In the genomic region with DNA sequence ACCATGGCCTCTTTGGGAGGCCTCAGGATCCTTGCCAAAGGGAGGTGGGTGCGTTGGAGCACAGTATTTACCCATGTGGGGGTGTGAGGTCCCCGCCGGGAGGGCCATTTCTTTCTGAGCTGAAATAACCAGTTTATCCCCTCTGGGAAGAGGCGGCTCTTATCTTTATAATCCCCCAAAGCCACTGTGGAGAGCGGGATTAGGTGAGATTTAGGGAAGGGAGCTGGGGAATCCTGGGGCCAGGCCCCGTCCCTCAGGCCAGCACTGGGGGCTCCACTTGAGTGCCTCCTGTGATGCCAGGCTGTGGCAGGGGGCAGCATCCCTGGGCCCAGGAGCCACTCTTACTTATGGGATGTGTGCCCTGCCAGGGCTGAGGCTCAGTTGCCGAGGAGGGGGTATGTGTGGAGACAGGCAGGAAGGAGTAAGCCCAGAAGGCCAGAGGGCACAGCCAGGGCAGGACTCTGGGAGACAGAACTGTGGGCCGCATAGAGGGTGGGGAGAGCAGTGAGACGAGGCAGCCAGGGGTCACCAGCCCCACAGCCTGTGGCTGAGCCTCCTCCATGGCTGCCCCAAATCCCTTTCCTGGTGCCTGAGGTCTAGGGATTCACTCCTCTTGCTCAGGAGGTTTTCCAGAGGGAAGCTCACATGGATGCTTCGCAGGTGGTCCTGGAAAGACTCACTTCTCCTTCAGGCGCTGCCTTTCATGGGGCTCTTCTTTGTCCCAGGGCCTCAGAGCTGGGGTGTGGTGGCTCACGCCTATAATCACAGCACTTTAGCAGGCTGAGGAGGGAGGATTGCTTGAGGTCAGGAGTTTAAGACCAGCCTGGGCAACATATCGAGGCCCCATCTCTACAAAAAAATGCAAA, we compare ENCODE assay signal across 17 cellular contexts. TPM values are rescaled to one million over a fixed set of nuclear protein-coding genes. Genes with fewer than 3 reads are reported as not detected.
A peak's percentile ranks its signal among the peaks of the same experiment; 100 is the strongest.
DNase-seq lines count a peak whose midpoint lies in the region; ATAC-seq, FAIRE-seq and TF ChIP-seq lines count a peak whose summit lies in the region.
"Had no signal": no experiment of that assay in that cellular context is flagged by ENCODE, and none has a peak within 500 bp of the region (broad histone marks: within the 10 kb centered on the region; RNA-seq: fewer than 3 reads in every experiment).

No MANE protein-coding gene starts in this region.

- peaks cover 56% of the 10 kb centered on the region for H3K4me1 Mint-ChIP-seq in brain
- peaks cover 2% of the 10 kb centered on the region for H3K4me1 Mint-ChIP-seq in activated T-helper 1 cell treated with anti-CD3 and anti-CD28 coated beads, Interleukin-12 subunit alpha, Interleukin-12 subunit beta, Interleukin-2, Interleukin-4 antibody, amounts not matched to agents 30 ng/mL and 10 ng/mL and 1 ng/mL, durations not matched to agents 14 hours and 24 hours and 36 hours (ENCODE audit: low read depth)

- H3K4me2 ChIP-seq in HepG2 (ENCODE audit: low read depth, low read length): no peak overlapping the region

- H3K27me3 ChIP-seq in right lobe of liver (no peaks in the 10 kb centered on the region), HepG2 (ENCODE audit: control insufficient read depth in 1 of 2, insufficient read depth in 2 of 2, low read length in 2 of 2) (no peaks in the 10 kb centered on the region), upper lobe of right lung (no peaks in the 10 kb centered on the region), prostate gland (replicated peaks; ENCODE audit: insufficient read depth) (no peaks in the 10 kb centered on the region), uterus (no peaks in the 10 kb centered on the region)
- H3K27me3 ChIP-seq: sigmoid colon had no signal

- TF ChIP-seq EP300 in HepG2 (IDR thresholded peaks at IDR 0.05; ENCODE audit: low read depth in 2 of 2, low read length in 2 of 2): no peak
- TF ChIP-seq EP300 in HepG2 (CRISPR knock-in tag; IDR thresholded peaks at IDR 0.05; ENCODE audit: borderline replicate concordance): no peak

- H3K79me2 ChIP-seq in HepG2 (ENCODE audit: insufficient read depth, low read length): no peaks in the 10 kb centered on the region

- H3K4me3 ChIP-seq in right lobe of liver: no peak overlapping the region
- no peak overlapping the region for H3K4me3 ChIP-seq in HepG2 (replicated peaks in 1 of 3; ENCODE audit: insufficient read depth in 1 of 3, low read depth in 2 of 3, low read length in 3 of 3)
- no peak overlapping the region for H3K4me3 ChIP-seq in mucosa of descending colon
- H3K4me3 ChIP-seq in upper lobe of right lung: no peak overlapping the region
- no peak overlapping the region for H3K4me3 ChIP-seq in prostate gland
- H3K4me3 ChIP-seq in uterus: no peak overlapping the region
- H3K4me3 ChIP-seq: lung, sigmoid colon had no signal

- intact Hi-C loops in right lobe of liver (cut with DNase I) (no loop called here), HepG2 (cut with micrococcal nuclease; ENCODE audit: unreplicated experiment) (no loop called here), mucosa of descending colon (cut with DNase I, micrococcal nuclease) (no loop called here), upper lobe of right lung (cut with DNase I) (no loop called here), prostate gland (cut with DNase I) (no loop called here), uterus (cut with DNase I; ENCODE audit: low total_unique reads) (no loop called here)
- intact Hi-C loops in activated T-helper 1 cell treated with anti-CD3 and anti-CD28 coated beads, Interleukin-12 subunit alpha, Interleukin-12 subunit beta, Interleukin-2, Interleukin-4 antibody, amounts not matched to agents 30 ng/mL and 10 ng/mL and 1 ng/mL, durations not matched to agents 14 hours and 24 hours and 36 hours (cut with micrococcal nuclease): no loop called here

- ATAC-seq in right lobe of liver: peak in 3 of 4 donors; percentile 5 to 35 (median 23)
- ATAC-seq in HepG2: no peak
- peak; percentile 31 for ATAC-seq in mucosa of descending colon
- ATAC-seq in upper lobe of right lung: no peak

- 87% methylated on average over 3 of the region's 13 CpGs for WGBS in right lobe of liver (ENCODE audit: insufficient coverage, low coverage, low lambda C conversion rate, missing lambda C conversion rate)
- 91% methylated on average over 13 of the region's 13 CpGs for WGBS in HepG2 (ENCODE audit: low lambda C conversion rate)
- 68% methylated on average over 13 of the region's 13 CpGs for WGBS in prostate gland

- H3K9ac ChIP-seq in HepG2 (ENCODE audit: insufficient read depth, low read depth, low read length): no peak overlapping the region

- no peak overlapping the region for H2AFZ ChIP-seq in HepG2 (ENCODE audit: low read length)

- TF ChIP-seq POLR2A in right lobe of liver (IDR thresholded peaks at IDR 0.05): no peak
- TF ChIP-seq POLR2A in HepG2 (IDR thresholded peaks at IDR 0.05; ENCODE audit: insufficient read depth in 1 of 2, low read depth in 2 of 2, low read length in 2 of 2): no peak
- TF ChIP-seq POLR2A in prostate gland (IDR thresholded peaks at IDR 0.05): no peak
- TF ChIP-seq POLR2A in uterus (IDR thresholded peaks at IDR 0.05): no peak

- H3K9me3 ChIP-seq in right lobe of liver: no peaks in the 10 kb centered on the region
- H3K9me3 ChIP-seq in HepG2 (ENCODE audit: low read length): no peaks in the 10 kb centered on the region
- H3K9me3 ChIP-seq in mucosa of descending colon: no peaks in the 10 kb centered on the region
- no peaks in the 10 kb centered on the region for H3K9me3 ChIP-seq in upper lobe of right lung
- no peaks in the 10 kb centered on the region for H3K9me3 ChIP-seq in prostate gland
- no peaks in the 10 kb centered on the region for H3K9me3 ChIP-seq in uterus
- H3K9me3 ChIP-seq: sigmoid colon had no signal

- DNase-seq in right lobe of liver (peak in 1 of 3 donors; percentile 45), HepG2 (ENCODE audit: low spot score) (no peak), mucosa of descending colon (peak in 1 of 3 donors; percentile 40), upper lobe of right lung (peak; percentile 55), prostate gland (ENCODE audit: low spot score) (no peak), uterus (no peak)
- no peak for DNase-seq in activated T-helper 1 cell treated with anti-CD3 and anti-CD28 coated beads, Interleukin-12 subunit alpha, Interleukin-12 subunit beta, Interleukin-2, Interleukin-4 antibody, amounts not matched to agents 30 ng/mL and 10 ng/mL and 1 ng/mL, durations not matched to agents 14 hours and 24 hours and 36 hours (ENCODE audit: low spot score)
- DNase-seq: ACHN; effector memory CD4-positive, alpha-beta T cell; MV-4-11; NCI-H2029 treated with DMSO at 0.1 percent for 48 hours; NCI-H748 treated with DMSO at 0.1 percent for 48 hours; sigmoid colon; stimulated activated CD4-positive, alpha-beta T cell treated with anti-CD3 and anti-CD28 coated beads, Interleukin-4, amount 100 ng/mL, for 4 hours had no signal

- TF ChIP-seq CTCF in right lobe of liver (IDR thresholded peaks at IDR 0.05) (no peak), HepG2 (CRISPR knock-in tag; IDR thresholded peaks at IDR 0.05) (no peak), brain (conservative IDR thresholded peaks at IDR 0.05) (no peak), mucosa of descending colon (IDR thresholded peaks at IDR 0.05) (no peak), upper lobe of right lung (IDR thresholded peaks at IDR 0.05) (no peak), prostate gland (IDR thresholded peaks at IDR 0.05) (no peak), uterus (IDR thresholded peaks at IDR 0.05) (no peak)

- H3K27me3 Mint-ChIP-seq in brain: peaks cover under 1% of the 10 kb centered on the region
- H3K27me3 Mint-ChIP-seq in activated T-helper 1 cell treated with anti-CD3 and anti-CD28 coated beads, Interleukin-12 subunit alpha, Interleukin-12 subunit beta, Interleukin-2, Interleukin-4 antibody, amounts not matched to agents 30 ng/mL and 10 ng/mL and 1 ng/mL, durations not matched to agents 14 hours and 24 hours and 36 hours (ENCODE audit: insufficient read depth): no peaks in the 10 kb centered on the region
- H3K27me3 Mint-ChIP-seq: activated naive CD8-positive, alpha-beta T cell had no signal

- H3K27ac ChIP-seq in right lobe of liver: peak overlapping the region in 1 of 3 donors; percentile 1
- no peak overlapping the region for H3K27ac ChIP-seq in HepG2 (ENCODE audit: extremely low read length, insufficient read depth, low read length)
- peak overlapping the region; percentile 11 for H3K27ac ChIP-seq in upper lobe of right lung
- H3K27ac ChIP-seq in prostate gland: no peak overlapping the region
- H3K27ac ChIP-seq in uterus: no peak overlapping the region

- no peaks in the 10 kb centered on the region for H3K9me3 Mint-ChIP-seq in brain
- H3K9me3 Mint-ChIP-seq in activated T-helper 1 cell treated with anti-CD3 and anti-CD28 coated beads, Interleukin-12 subunit alpha, Interleukin-12 subunit beta, Interleukin-2, Interleukin-4 antibody, amounts not matched to agents 30 ng/mL and 10 ng/mL and 1 ng/mL, durations not matched to agents 14 hours and 24 hours and 36 hours: no peaks in the 10 kb centered on the region

- H3K36me3 Mint-ChIP-seq in brain: peaks cover 7% of the 10 kb centered on the region
- H3K36me3 Mint-ChIP-seq in activated T-helper 1 cell treated with anti-CD3 and anti-CD28 coated beads, Interleukin-12 subunit alpha, Interleukin-12 subunit beta, Interleukin-2, Interleukin-4 antibody, amounts not matched to agents 30 ng/mL and 10 ng/mL and 1 ng/mL, durations not matched to agents 14 hours and 24 hours and 36 hours (ENCODE audit: low read depth): peaks cover 2% of the 10 kb centered on the region

- no TSS peak for BruUV-seq in HepG2 (replicated peaks; lab: Mats Ljungman, UMichigan)

- FAIRE-seq in HepG2 (lab: Jason Lieb, UNC): no peak

- CTCF ChIA-PET in HepG2 (lab: Yijun Ruan, JAX; ENCODE audit: low intra/inter-chr PET ratio, low total read pairs): no interaction called here

- H3K4me1 ChIP-seq in right lobe of liver (peaks cover 0 to 6% (median 0%) of the 10 kb centered on the region in 4 donors), HepG2 (ENCODE audit: insufficient read depth, low read length) (peaks cover 13% of the 10 kb centered on the region), mucosa of descending colon (ENCODE audit: low read depth) (peaks cover 17% of the 10 kb centered on the region), upper lobe of right lung (peaks cover 10% of the 10 kb centered on the region), prostate gland (replicated peaks) (no peaks in the 10 kb centered on the region), uterus (peaks cover 8% of the 10 kb centered on the region in 2 donors)

- peak overlapping the region; percentile 68 to 92 (median 84) for H3K27ac Mint-ChIP-seq in brain
- no peak overlapping the region for H3K27ac Mint-ChIP-seq in activated T-helper 1 cell treated with anti-CD3 and anti-CD28 coated beads, Interleukin-12 subunit alpha, Interleukin-12 subunit beta, Interleukin-2, Interleukin-4 antibody, amounts not matched to agents 30 ng/mL and 10 ng/mL and 1 ng/mL, durations not matched to agents 14 hours and 24 hours and 36 hours
- H3K27ac Mint-ChIP-seq: activated naive CD8-positive, alpha-beta T cell had no signal

- TF ChIP-seq RAD21 in HepG2 (CRISPR knock-in tag; IDR thresholded peaks at IDR 0.05): no peak

- POLR2A ChIA-PET in HepG2 (lab: Yijun Ruan, JAX): interaction anchor here (1.0 kb wide), 1 partner anchor 21 kb away, joined by 3 read pairs; no protein-coding TSS in a partner anchor

- peaks cover 17% of the 10 kb centered on the region; the same call in 1 of the 2 replicates for H4K20me1 ChIP-seq in HepG2 (ENCODE audit: insufficient read depth, low read length)

- H3K4me3 Mint-ChIP-seq in brain: no peak overlapping the region
- no peak overlapping the region for H3K4me3 Mint-ChIP-seq in activated T-helper 1 cell treated with anti-CD3 and anti-CD28 coated beads, Interleukin-12 subunit alpha, Interleukin-12 subunit beta, Interleukin-2, Interleukin-4 antibody, amounts not matched to agents 30 ng/mL and 10 ng/mL and 1 ng/mL, durations not matched to agents 14 hours and 24 hours and 36 hours
- H3K4me3 Mint-ChIP-seq: activated naive CD8-positive, alpha-beta T cell had no signal

- in situ Hi-C loops in HepG2 (cut with HindIII; ENCODE audit: extremely low pct_ligation_motif_present, low pct_unique_long_range_greater_than_20kb): no loop called here

- H3K36me3 ChIP-seq in right lobe of liver: no peaks in the 10 kb centered on the region
- H3K36me3 ChIP-seq in HepG2 (replicated peaks in 1 of 2; ENCODE audit: control insufficient read depth in 1 of 2, insufficient read depth in 2 of 2, low read length in 2 of 2): peaks cover 10 to 22% of the 10 kb centered on the region in 2 experiments; a peak in 3 of 5 replicates
- H3K36me3 ChIP-seq in mucosa of descending colon (ENCODE audit: low read depth): no peaks in the 10 kb centered on the region
- no peaks in the 10 kb centered on the region for H3K36me3 ChIP-seq in upper lobe of right lung
- H3K36me3 ChIP-seq in prostate gland: no peaks in the 10 kb centered on the region
- H3K36me3 ChIP-seq in uterus: no peaks in the 10 kb centered on the region
- H3K36me3 ChIP-seq: sigmoid colon had no signal

RNA-seq across cellular contexts. Expression of a gene that starts 25.0 kb away (rescaled TPM):
- 10 to 100 TPM; 24.2 to 47.1 (median 29.6) TPM for total RNA-seq in right lobe of liver
- 20.8 and 32.6 TPM in 2 replicates for total RNA-seq in HepG2 (2016; rRNA removed; fragmentation: Illumina TruSeq; extraction: Trizol)
- 26.4 and 26.9 TPM in 2 replicates for total RNA-seq in HepG2 (2016; cell fraction: cytosol; rRNA removed; fragmentation: Illumina TruSeq; extraction: Trizol; ENCODE audit: low read depth)
- total RNA-seq in HepG2 (2016; cell fraction: insoluble cytoplasmic fraction; rRNA removed; fragmentation: Illumina TruSeq; extraction: Trizol): 17.2 and 32.1 TPM in 2 replicates
- 23.6 and 28.5 TPM in 2 replicates for total RNA-seq in HepG2 (2016; cell fraction: membrane; rRNA removed; fragmentation: Illumina TruSeq; extraction: Trizol)
- 32.2 and 37.2 TPM in 2 replicates for total RNA-seq in HepG2 (2016; cell fraction: nucleus; rRNA removed; fragmentation: Illumina TruSeq; extraction: Trizol)
- polyA plus RNA-seq in HepG2 (2011; rRNA removed): 134 and 150 TPM in 2 replicates
- 37.1 and 46.4 TPM in 2 replicates for polyA plus RNA-seq in HepG2 (2011; cell fraction: cytosol; rRNA removed)
- 1,312 and 1,888 TPM in 2 replicates for polyA plus RNA-seq in HepG2 (2011; cell fraction: nucleus; rRNA removed)
- polyA plus RNA-seq in HepG2 (2012): 125 and 137 TPM in 2 replicates
- polyA plus RNA-seq in HepG2 (2016; cell fraction: cytosol; fragmentation: Illumina TruSeq; extraction: Trizol; ENCODE audit: low read depth): 5.0 and 5.4 TPM in 2 replicates
- polyA plus RNA-seq in HepG2 (2016; cell fraction: insoluble cytoplasmic fraction; fragmentation: Illumina TruSeq; extraction: Trizol; ENCODE audit: low read depth): 15.7 and 19.0 TPM in 2 replicates
- 16.7 and 22.4 TPM in 2 replicates for polyA plus RNA-seq in HepG2 (2016; cell fraction: membrane; fragmentation: Illumina TruSeq; extraction: Trizol; ENCODE audit: low read depth)
- polyA plus RNA-seq in HepG2 (2016; cell fraction: nucleus; fragmentation: Illumina TruSeq; extraction: Trizol; ENCODE audit: insufficient read depth, low read depth): 121 and 131 TPM in 2 replicates
- 36.2 and 133 TPM in 2 replicates for polyA minus RNA-seq in HepG2 (2011; rRNA and poly(A)+ RNA removed; ENCODE audit: low replicate concordance)
- 52.6 and 54.1 TPM in 2 replicates for polyA minus RNA-seq in HepG2 (2011; cell fraction: cytosol; rRNA and poly(A)+ RNA removed)
- polyA minus RNA-seq in HepG2 (2011; cell fraction: nucleus; rRNA and poly(A)+ RNA removed): 148 and 161 TPM in 2 replicates
- 156 TPM for polyA plus RNA-seq in brain (ENCODE audit: insufficient read depth, low read depth, low replicate concordance)
- total RNA-seq in mucosa of descending colon: 100 to 1,000 TPM in 2 of 3 donors, 10 to 100 TPM in 1; 73.5 to 114 (median 108) TPM
- 79.1 TPM for total RNA-seq in upper lobe of right lung
- total RNA-seq in prostate gland: 100 to 1,000 TPM in 1 of 2 donors, 10 to 100 TPM in 1; 63.5 to 128 TPM
- total RNA-seq in uterus: 10 to 100 TPM in 2 of 4 donors, 1 to 10 TPM in 2; 3.8 to 91.2 (median 26.0) TPM
- 67.0 and 70.4 TPM in 2 replicates for total RNA-seq in activated T-helper 1 cell treated with anti-CD3 and anti-CD28 coated beads, Interleukin-12 subunit alpha, Interleukin-12 subunit beta, Interleukin-2, Interleukin-4 antibody, amounts not matched to agents 30 ng/mL and 10 ng/mL and 1 ng/mL, durations not matched to agents 14 hours and 24 hours and 36 hours

RNA-seq across cellular contexts. Expression of a gene that starts 33.9 kb away (rescaled TPM):
- total RNA-seq in right lobe of liver: 10 to 100 TPM in 4 of 6 experiments, 1 to 10 TPM in 2; 9.0 to 26.0 (median 12.0) TPM
- total RNA-seq in HepG2 (2016; rRNA removed; fragmentation: Illumina TruSeq; extraction: Trizol): 5.2 and 10.6 TPM in 2 replicates
- total RNA-seq in HepG2 (2016; cell fraction: cytosol; rRNA removed; fragmentation: Illumina TruSeq; extraction: Trizol; ENCODE audit: low read depth): 1.5 and 1.8 TPM in 2 replicates
- total RNA-seq in HepG2 (2016; cell fraction: insoluble cytoplasmic fraction; rRNA removed; fragmentation: Illumina TruSeq; extraction: Trizol): 4.9 and 7.5 TPM in 2 replicates
- 3.4 and 4.1 TPM in 2 replicates for total RNA-seq in HepG2 (2016; cell fraction: membrane; rRNA removed; fragmentation: Illumina TruSeq; extraction: Trizol)
- 6.8 and 8.0 TPM in 2 replicates for total RNA-seq in HepG2 (2016; cell fraction: nucleus; rRNA removed; fragmentation: Illumina TruSeq; extraction: Trizol)
- polyA plus RNA-seq in HepG2 (2011; rRNA removed): 6.8 and 7.8 TPM in 2 replicates
- 1.9 and 2.2 TPM in 2 replicates for polyA plus RNA-seq in HepG2 (2011; cell fraction: cytosol; rRNA removed)
- polyA plus RNA-seq in HepG2 (2011; cell fraction: nucleus; rRNA removed): 23.6 and 26.5 TPM in 2 replicates
- 6.2 and 9.6 TPM in 2 replicates for polyA plus RNA-seq in HepG2 (2012)
- 0.61 and 0.68 TPM in 2 replicates for polyA plus RNA-seq in HepG2 (2016; cell fraction: cytosol; fragmentation: Illumina TruSeq; extraction: Trizol; ENCODE audit: low read depth)
- 4.4 and 7.0 TPM in 2 replicates for polyA plus RNA-seq in HepG2 (2016; cell fraction: insoluble cytoplasmic fraction; fragmentation: Illumina TruSeq; extraction: Trizol; ENCODE audit: low read depth)
- 1.6 and 1.8 TPM in 2 replicates for polyA plus RNA-seq in HepG2 (2016; cell fraction: membrane; fragmentation: Illumina TruSeq; extraction: Trizol; ENCODE audit: low read depth)
- 16.3 and 16.6 TPM in 2 replicates for polyA plus RNA-seq in HepG2 (2016; cell fraction: nucleus; fragmentation: Illumina TruSeq; extraction: Trizol; ENCODE audit: insufficient read depth, low read depth)
- 11.8 and 14.9 TPM in 2 replicates for polyA minus RNA-seq in HepG2 (2011; rRNA and poly(A)+ RNA removed; ENCODE audit: low replicate concordance)
- 4.9 and 5.0 TPM in 2 replicates for polyA minus RNA-seq in HepG2 (2011; cell fraction: cytosol; rRNA and poly(A)+ RNA removed)
- polyA minus RNA-seq in HepG2 (2011; cell fraction: nucleus; rRNA and poly(A)+ RNA removed): 17.0 and 20.4 TPM in 2 replicates
- 29.0 TPM for polyA plus RNA-seq in brain (ENCODE audit: insufficient read depth, low read depth, low replicate concordance)
- 10 to 100 TPM; 27.8 to 44.5 (median 33.8) TPM for total RNA-seq in mucosa of descending colon
- total RNA-seq in upper lobe of right lung: 101 TPM
- 10 to 100 TPM; 16.0 to 35.8 TPM for total RNA-seq in prostate gland
- 100 to 1,000 TPM in 1 of 4 donors, 10 to 100 TPM in 1, 1 to 10 TPM in 2; 7.4 to 122 (median 15.5) TPM for total RNA-seq in uterus
- 0.88 and 2.0 TPM in 2 replicates for total RNA-seq in activated T-helper 1 cell treated with anti-CD3 and anti-CD28 coated beads, Interleukin-12 subunit alpha, Interleukin-12 subunit beta, Interleukin-2, Interleukin-4 antibody, amounts not matched to agents 30 ng/mL and 10 ng/mL and 1 ng/mL, durations not matched to agents 14 hours and 24 hours and 36 hours

RNA-seq across cellular contexts. Expression of a gene that starts 34.9 kb away (rescaled TPM):
- total RNA-seq in right lobe of liver (10 to 100 TPM in 4 of 6 experiments, 1 to 10 TPM in 2; 8.5 to 13.6 (median 10.2) TPM), HepG2 (2016; rRNA removed; fragmentation: Illumina TruSeq; extraction: Trizol) (43.6 and 62.9 TPM in 2 replicates), mucosa of descending colon (10 to 100 TPM; 26.3 to 38.0 (median 28.7) TPM), upper lobe of right lung (21.6 TPM), prostate gland (10 to 100 TPM; 45.9 to 56.2 TPM), uterus (100 to 1,000 TPM in 1 of 4 donors, 10 to 100 TPM in 3; 17.4 to 102 (median 20.6) TPM)
- total RNA-seq in HepG2 (2016; cell fraction: cytosol; rRNA removed; fragmentation: Illumina TruSeq; extraction: Trizol; ENCODE audit: low read depth): 20.6 and 23.0 TPM in 2 replicates
- total RNA-seq in HepG2 (2016; cell fraction: insoluble cytoplasmic fraction; rRNA removed; fragmentation: Illumina TruSeq; extraction: Trizol): 44.0 and 64.1 TPM in 2 replicates
- total RNA-seq in HepG2 (2016; cell fraction: membrane; rRNA removed; fragmentation: Illumina TruSeq; extraction: Trizol): 44.5 and 45.0 TPM in 2 replicates
- total RNA-seq in HepG2 (2016; cell fraction: nucleus; rRNA removed; fragmentation: Illumina TruSeq; extraction: Trizol): 39.9 and 48.4 TPM in 2 replicates
- polyA plus RNA-seq in HepG2 (2011; rRNA removed) (63.3 and 64.4 TPM in 2 replicates), brain (ENCODE audit: insufficient read depth, low read depth, low replicate concordance) (32.9 TPM)
- 36.2 and 47.1 TPM in 2 replicates for polyA plus RNA-seq in HepG2 (2011; cell fraction: cytosol; rRNA removed)
- polyA plus RNA-seq in HepG2 (2011; cell fraction: nucleus; rRNA removed): 87.7 and 89.1 TPM in 2 replicates
- polyA plus RNA-seq in HepG2 (2012): 22.1 and 34.4 TPM in 2 replicates
- polyA plus RNA-seq in HepG2 (2016; cell fraction: cytosol; fragmentation: Illumina TruSeq; extraction: Trizol; ENCODE audit: low read depth): 20.4 and 20.5 TPM in 2 replicates
- 37.7 and 50.5 TPM in 2 replicates for polyA plus RNA-seq in HepG2 (2016; cell fraction: insoluble cytoplasmic fraction; fragmentation: Illumina TruSeq; extraction: Trizol; ENCODE audit: low read depth)
- polyA plus RNA-seq in HepG2 (2016; cell fraction: membrane; fragmentation: Illumina TruSeq; extraction: Trizol; ENCODE audit: low read depth): 30.9 and 35.9 TPM in 2 replicates
- polyA plus RNA-seq in HepG2 (2016; cell fraction: nucleus; fragmentation: Illumina TruSeq; extraction: Trizol; ENCODE audit: insufficient read depth, low read depth): 108 and 110 TPM in 2 replicates
- 56.0 and 95.0 TPM in 2 replicates for polyA minus RNA-seq in HepG2 (2011; rRNA and poly(A)+ RNA removed; ENCODE audit: low replicate concordance)
- polyA minus RNA-seq in HepG2 (2011; cell fraction: cytosol; rRNA and poly(A)+ RNA removed): 11.3 and 14.0 TPM in 2 replicates
- polyA minus RNA-seq in HepG2 (2011; cell fraction: nucleus; rRNA and poly(A)+ RNA removed): 13.9 and 15.5 TPM in 2 replicates
- total RNA-seq in activated T-helper 1 cell treated with anti-CD3 and anti-CD28 coated beads, Interleukin-12 subunit alpha, Interleukin-12 subunit beta, Interleukin-2, Interleukin-4 antibody, amounts not matched to agents 30 ng/mL and 10 ng/mL and 1 ng/mL, durations not matched to agents 14 hours and 24 hours and 36 hours: 65.9 and 72.6 TPM in 2 replicates

RNA-seq across cellular contexts. Expression of a gene that starts 44.1 kb away (rescaled TPM):
- total RNA-seq in right lobe of liver: 10 to 100 TPM; 32.8 to 71.4 (median 44.6) TPM
- 53.9 and 86.7 TPM in 2 replicates for total RNA-seq in HepG2 (2016; rRNA removed; fragmentation: Illumina TruSeq; extraction: Trizol)
- total RNA-seq in HepG2 (2016; cell fraction: cytosol; rRNA removed; fragmentation: Illumina TruSeq; extraction: Trizol; ENCODE audit: low read depth): 27.2 and 32.8 TPM in 2 replicates
- total RNA-seq in HepG2 (2016; cell fraction: insoluble cytoplasmic fraction; rRNA removed; fragmentation: Illumina TruSeq; extraction: Trizol): 51.9 and 87.2 TPM in 2 replicates
- 45.8 and 50.7 TPM in 2 replicates for total RNA-seq in HepG2 (2016; cell fraction: membrane; rRNA removed; fragmentation: Illumina TruSeq; extraction: Trizol)
- 72.1 and 85.8 TPM in 2 replicates for total RNA-seq in HepG2 (2016; cell fraction: nucleus; rRNA removed; fragmentation: Illumina TruSeq; extraction: Trizol)
- polyA plus RNA-seq in HepG2 (2011; rRNA removed): 83.0 and 109 TPM in 2 replicates
- polyA plus RNA-seq in HepG2 (2011; cell fraction: cytosol; rRNA removed): 40.2 and 67.1 TPM in 2 replicates
- 384 and 448 TPM in 2 replicates for polyA plus RNA-seq in HepG2 (2011; cell fraction: nucleus; rRNA removed)
- polyA plus RNA-seq in HepG2 (2012): 33.3 and 59.5 TPM in 2 replicates
- 23.2 and 28.1 TPM in 2 replicates for polyA plus RNA-seq in HepG2 (2016; cell fraction: cytosol; fragmentation: Illumina TruSeq; extraction: Trizol; ENCODE audit: low read depth)
- 41.6 and 52.9 TPM in 2 replicates for polyA plus RNA-seq in HepG2 (2016; cell fraction: insoluble cytoplasmic fraction; fragmentation: Illumina TruSeq; extraction: Trizol; ENCODE audit: low read depth)
- 32.5 and 33.0 TPM in 2 replicates for polyA plus RNA-seq in HepG2 (2016; cell fraction: membrane; fragmentation: Illumina TruSeq; extraction: Trizol; ENCODE audit: low read depth)
- 204 and 230 TPM in 2 replicates for polyA plus RNA-seq in HepG2 (2016; cell fraction: nucleus; fragmentation: Illumina TruSeq; extraction: Trizol; ENCODE audit: insufficient read depth, low read depth)
- 30.9 and 126 TPM in 2 replicates for polyA minus RNA-seq in HepG2 (2011; rRNA and poly(A)+ RNA removed; ENCODE audit: low replicate concordance)
- polyA minus RNA-seq in HepG2 (2011; cell fraction: cytosol; rRNA and poly(A)+ RNA removed): 30.6 and 31.7 TPM in 2 replicates
- polyA minus RNA-seq in HepG2 (2011; cell fraction: nucleus; rRNA and poly(A)+ RNA removed): 79.4 and 86.0 TPM in 2 replicates
- 22.1 TPM for polyA plus RNA-seq in brain (ENCODE audit: insufficient read depth, low read depth, low replicate concordance)
- total RNA-seq in mucosa of descending colon: 100 to 1,000 TPM; 269 to 590 (median 405) TPM
- total RNA-seq in upper lobe of right lung: 133 TPM
- total RNA-seq in prostate gland: 10 to 100 TPM; 43.0 to 65.3 TPM
- 10 to 100 TPM in 3 of 4 donors, 1 to 10 TPM in 1; 3.1 to 31.9 (median 14.0) TPM for total RNA-seq in uterus
- total RNA-seq in activated T-helper 1 cell treated with anti-CD3 and anti-CD28 coated beads, Interleukin-12 subunit alpha, Interleukin-12 subunit beta, Interleukin-2, Interleukin-4 antibody, amounts not matched to agents 30 ng/mL and 10 ng/mL and 1 ng/mL, durations not matched to agents 14 hours and 24 hours and 36 hours: 7.1 and 8.2 TPM in 2 replicates

Comparison
In these comparisons a context has a peak if more than half of its experiments do, and no peak if none do; other contexts are left out.
1. ATAC-seq: peak in right lobe of liver (3 of 4) and mucosa of descending colon (single experiment); none in HepG2 (single experiment) and upper lobe of right lung (single experiment).